In genomic region chrX:116204947-116205346, GRCh38 we compare ENCODE assay signal across 1 cellular context.
TF ChIP-seq lines count a peak whose summit lies in the region.

No MANE protein-coding gene starts in this region.

TF ChIP-seq in Ishikawa, 13 proteins besides CTCF, POLR2A, EP300 and RAD21 (continued from another document):
- TF ChIP-seq REST (IDR thresholded peaks at IDR 0.05; ENCODE audit: low read depth) (no peak), CEBPB (IDR thresholded peaks at IDR 0.05) (no peak), NFIC (IDR thresholded peaks at IDR 0.05) (no peak), EGR1 (IDR thresholded peaks at IDR 0.05) (no peak), TAF1 (IDR thresholded peaks at IDR 0.05; ENCODE audit: low read depth) (no peak)
